In genomic region chr1:214396319-214396718, GRCh38 we compare ENCODE assay signal across 13 cellular contexts.
A peak's percentile ranks its signal among the peaks of the same experiment; 100 is the strongest.
DNase-seq lines count a peak whose midpoint lies in the region; ATAC-seq and TF ChIP-seq lines count a peak whose summit lies in the region.
"Had no signal": no experiment of that assay in that cellular context is flagged by ENCODE, and none has a peak within 500 bp of the region (broad histone marks: within the 10 kb centered on the region; RNA-seq: fewer than 3 reads in every experiment).

No MANE protein-coding gene starts in this region.

- TF ChIP-seq CTCF in endodermal cell (conservative IDR thresholded peaks at IDR 0.05): no peak

- H3K27ac Mint-ChIP-seq in activated naive CD8-positive, alpha-beta T cell treated with anti-CD3 and anti-CD28 coated beads, Interleukin-2, amount 10 ng/mL, durations not matched to agents 7 days and 5 days: peak overlapping the region; percentile 32
- H3K27ac Mint-ChIP-seq in activated naive CD8-positive, alpha-beta T cell treated with anti-CD3 and anti-CD28 coated beads for 36 hours: no peak overlapping the region
- H3K27ac Mint-ChIP-seq in endodermal cell: peak overlapping the region; percentile 31
- H3K27ac Mint-ChIP-seq in natural killer cell treated with Interleukin-12 subunit alpha and Interleukin-12 subunit beta and Interleukin-15 and Interleukin-18, amount 100 ng/mL, for 72 hours: no peak overlapping the region
- H3K27ac Mint-ChIP-seq: CD8-positive, alpha-beta memory T cell had no signal

- H3K9me3 ChIP-seq in endodermal cell (ENCODE audit: control insufficient read depth, low read length): no peaks in the 10 kb centered on the region
- H3K9me3 ChIP-seq: HAP-1, SJSA1 had no signal

- WGBS in endodermal cell (ENCODE audit: insufficient coverage in 1 of 2, insufficient read length in 1 of 2), 2 experiments: 94 to 100% methylated on average over 2 to 3 of the region's 3 CpGs

- no peak for DNase-seq in activated naive CD8-positive, alpha-beta T cell treated with anti-CD3 and anti-CD28 coated beads, Interleukin-2, amount 10 ng/mL, durations not matched to agents 7 days and 5 days
- no peak for DNase-seq in activated naive CD8-positive, alpha-beta T cell treated with anti-CD3 and anti-CD28 coated beads for 36 hours
- DNase-seq in NCI-H226 (peak; percentile 56), endodermal cell (no peak), NCI-H1694 (lab: John Stamatoyannopoulos, UW) (no peak)
- no peak for DNase-seq in natural killer cell treated with Interleukin-12 subunit alpha and Interleukin-12 subunit beta and Interleukin-15 and Interleukin-18, amount 100 ng/mL, for 72 hours (ENCODE audit: low spot score)
- DNase-seq: CD8-positive, alpha-beta memory T cell; DMS 273 treated with DMSO at 0.1 percent for 48 hours; NCI-H1694 treated with DMSO at 0.1 percent for 48 hours; NCI-H446 had no signal

- POLR2A ChIA-PET in activated naive CD8-positive, alpha-beta T cell treated with anti-CD3 and anti-CD28 coated beads, Interleukin-2, amount 10 ng/mL, durations not matched to agents 7 days and 5 days (lab: Charles Lee): interaction anchor here (2.9 kb wide), 1 partner anchor 31 kb away, joined by 19 read pairs; no protein-coding TSS in a partner anchor

- H3K4me3 Mint-ChIP-seq in activated naive CD8-positive, alpha-beta T cell treated with anti-CD3 and anti-CD28 coated beads, Interleukin-2, amount 10 ng/mL, durations not matched to agents 7 days and 5 days: no peak overlapping the region
- H3K4me3 Mint-ChIP-seq in activated naive CD8-positive, alpha-beta T cell treated with anti-CD3 and anti-CD28 coated beads for 36 hours: no peak overlapping the region
- H3K4me3 Mint-ChIP-seq in endodermal cell: no peak overlapping the region
- no peak overlapping the region for H3K4me3 Mint-ChIP-seq in natural killer cell treated with Interleukin-12 subunit alpha and Interleukin-12 subunit beta and Interleukin-15 and Interleukin-18, amount 100 ng/mL, for 72 hours
- H3K4me3 Mint-ChIP-seq: CD8-positive, alpha-beta memory T cell had no signal

- H3K27me3 Mint-ChIP-seq in activated naive CD8-positive, alpha-beta T cell treated with anti-CD3 and anti-CD28 coated beads, Interleukin-2, amount 10 ng/mL, durations not matched to agents 7 days and 5 days: peaks cover 2% of the 10 kb centered on the region
- no peaks in the 10 kb centered on the region for H3K27me3 Mint-ChIP-seq in activated naive CD8-positive, alpha-beta T cell treated with anti-CD3 and anti-CD28 coated beads for 36 hours
- H3K27me3 Mint-ChIP-seq in endodermal cell (ENCODE audit: insufficient read depth): no peaks in the 10 kb centered on the region
- peaks cover 0 to 3% of the 10 kb centered on the region in 2 donors for H3K27me3 Mint-ChIP-seq in natural killer cell treated with Interleukin-12 subunit alpha and Interleukin-12 subunit beta and Interleukin-15 and Interleukin-18, amount 100 ng/mL, for 72 hours

- H3K4me1 Mint-ChIP-seq in activated naive CD8-positive, alpha-beta T cell treated with anti-CD3 and anti-CD28 coated beads, Interleukin-2, amount 10 ng/mL, durations not matched to agents 7 days and 5 days: peaks cover 39% of the 10 kb centered on the region
- peaks cover 13% of the 10 kb centered on the region for H3K4me1 Mint-ChIP-seq in activated naive CD8-positive, alpha-beta T cell treated with anti-CD3 and anti-CD28 coated beads for 36 hours
- peaks cover 19% of the 10 kb centered on the region for H3K4me1 Mint-ChIP-seq in endodermal cell
- peaks cover 22 to 25% of the 10 kb centered on the region in 2 donors for H3K4me1 Mint-ChIP-seq in natural killer cell treated with Interleukin-12 subunit alpha and Interleukin-12 subunit beta and Interleukin-15 and Interleukin-18, amount 100 ng/mL, for 72 hours (ENCODE audit: low read depth in 2 of 2)

- H3K36me3 Mint-ChIP-seq in activated naive CD8-positive, alpha-beta T cell treated with anti-CD3 and anti-CD28 coated beads, Interleukin-2, amount 10 ng/mL, durations not matched to agents 7 days and 5 days: peaks cover 24% of the 10 kb centered on the region
- no peaks in the 10 kb centered on the region for H3K36me3 Mint-ChIP-seq in activated naive CD8-positive, alpha-beta T cell treated with anti-CD3 and anti-CD28 coated beads for 36 hours
- peaks cover 78% of the 10 kb centered on the region for H3K36me3 Mint-ChIP-seq in endodermal cell (ENCODE audit: low read depth)
- no peaks in the 10 kb centered on the region for H3K36me3 Mint-ChIP-seq in natural killer cell treated with Interleukin-12 subunit alpha and Interleukin-12 subunit beta and Interleukin-15 and Interleukin-18, amount 100 ng/mL, for 72 hours
- H3K36me3 Mint-ChIP-seq: CD8-positive, alpha-beta memory T cell had no signal

- H3K9me3 Mint-ChIP-seq in activated naive CD8-positive, alpha-beta T cell treated with anti-CD3 and anti-CD28 coated beads, Interleukin-2, amount 10 ng/mL, durations not matched to agents 7 days and 5 days: peaks cover 13% of the 10 kb centered on the region
- no peaks in the 10 kb centered on the region for H3K9me3 Mint-ChIP-seq in activated naive CD8-positive, alpha-beta T cell treated with anti-CD3 and anti-CD28 coated beads for 36 hours
- no peaks in the 10 kb centered on the region for H3K9me3 Mint-ChIP-seq in endodermal cell
- H3K9me3 Mint-ChIP-seq in natural killer cell treated with Interleukin-12 subunit alpha and Interleukin-12 subunit beta and Interleukin-15 and Interleukin-18, amount 100 ng/mL, for 72 hours: peaks cover 4% of the 10 kb centered on the region
- H3K9me3 Mint-ChIP-seq: CD8-positive, alpha-beta memory T cell had no signal

- H3K27ac ChIP-seq in endodermal cell (ENCODE audit: low read depth, low read length): no peak overlapping the region
- H3K27ac ChIP-seq: SJSA1 had no signal

- no peak overlapping the region for H3K9ac ChIP-seq in endodermal cell (ENCODE audit: extremely low read depth, low read length, poor library complexity, severe bottlenecking)

- H3K4me1 ChIP-seq in endodermal cell (ENCODE audit: control insufficient read depth, insufficient read depth, low read length): no peaks in the 10 kb centered on the region
- H3K4me1 ChIP-seq: HAP-1 had no signal

- ATAC-seq in activated naive CD8-positive, alpha-beta T cell treated with anti-CD3 and anti-CD28 coated beads, Interleukin-2, amount 10 ng/mL, durations not matched to agents 7 days and 5 days (ENCODE audit: low read depth): no peak
- no peak for ATAC-seq in natural killer cell treated with Interleukin-12 subunit alpha and Interleukin-12 subunit beta and Interleukin-15 and Interleukin-18, amount 100 ng/mL, for 72 hours
- no peak for ATAC-seq in GM19467 (IDR thresholded peaks at IDR 0.05; ENCODE audit: unreplicated experiment)

- no peak overlapping the region for H3K4me3 ChIP-seq in endodermal cell (ENCODE audit: low read length)
- H3K4me3 ChIP-seq: HAP-1, SJSA1 had no signal

- no peaks in the 10 kb centered on the region for H3K27me3 ChIP-seq in endodermal cell (ENCODE audit: control insufficient read depth, insufficient read depth, low read length, poor library complexity, severe bottlenecking)
- H3K27me3 ChIP-seq: SJSA1 had no signal

- peaks cover 95% of the 10 kb centered on the region for H3K36me3 ChIP-seq in endodermal cell (ENCODE audit: control insufficient read depth, insufficient read depth, low read length)

Comparison
In these comparisons a context has a peak if more than half of its experiments do, and no peak if none do; other contexts are left out.
1. H3K27ac Mint-ChIP-seq: peak in activated naive CD8-positive, alpha-beta T cell treated with anti-CD3 and anti-CD28 coated beads, Interleukin-2, amount 10 ng/mL, durations not matched to agents 7 days and 5 days (single experiment) and endodermal cell (single experiment); none in activated naive CD8-positive, alpha-beta T cell treated with anti-CD3 and anti-CD28 coated beads for 36 hours (single experiment) and natural killer cell treated with Interleukin-12 subunit alpha and Interleukin-12 subunit beta and Interleukin-15 and Interleukin-18, amount 100 ng/mL, for 72 hours (0 of 2).